ENCODE assay signal across 25 cellular contexts in the genomic region with DNA sequence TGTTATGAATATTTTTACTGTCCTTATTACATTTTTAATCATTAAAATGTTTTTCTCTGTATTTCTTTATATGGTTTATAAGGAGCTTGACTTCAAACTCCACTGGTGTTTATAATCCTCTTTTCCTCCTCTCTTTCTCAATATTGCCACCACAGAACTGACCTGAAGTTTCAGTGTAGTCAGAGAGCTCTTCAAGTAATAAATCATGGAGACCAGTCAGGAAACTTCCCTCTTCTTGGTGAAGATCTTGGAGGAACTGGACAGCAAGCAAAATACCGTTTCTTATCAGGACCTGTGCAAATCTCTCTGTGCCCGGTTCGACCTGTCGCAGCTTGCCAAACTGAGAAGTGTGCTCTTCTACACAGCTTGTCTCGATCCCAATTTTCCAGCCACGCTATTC.
"Had no signal": no experiment of that assay in that cellular context is flagged by ENCODE, and none has a peak within 500 bp of the region (broad histone marks: within the 10 kb centered on the region; RNA-seq: fewer than 3 reads in every experiment).

No MANE protein-coding gene starts in this region.

- H3K27ac ChIP-seq: neutrophil, parathyroid adenoma, psoas muscle, right lobe of liver, sigmoid colon, stomach, thoracic aorta, thyroid gland, tibial nerve, upper lobe of left lung, vagina had no signal

- H3K4me3 ChIP-seq: psoas muscle, right lobe of liver, sigmoid colon, stomach, thoracic aorta, thyroid gland, tibial nerve, upper lobe of left lung, vagina had no signal

- H3K4me1 ChIP-seq: parathyroid adenoma, psoas muscle, right lobe of liver, sigmoid colon, stomach, thyroid gland, tibial nerve, upper lobe of left lung, vagina had no signal

- H3K9me3 ChIP-seq: neutrophil, psoas muscle, right lobe of liver, sigmoid colon, stomach, thoracic aorta, thyroid gland, tibial nerve, upper lobe of left lung, vagina had no signal

- ATAC-seq: natural killer cell treated with Interleukin-12 subunit alpha and Interleukin-12 subunit beta and Interleukin-15 and Interleukin-18, amount 100 ng/mL, for 72 hours; psoas muscle; right cardiac atrium; right lobe of liver; stimulated activated effector memory CD8-positive, alpha-beta T cell treated with anti-CD3 and anti-CD28 coated beads, Interleukin-12 subunit alpha, Interleukin-12 subunit beta, amount 100 ng/mL, for 72 hours; stimulated activated naive B cell treated with anti-CD40 and anti-IgM and Interleukin-4, amounts not matched to agents 10 μg/mL and 1 μg/mL and 100 μg/mL, for 72 hours had no signal

- FAIRE-seq: small intestine had no signal

- H3K36me3 ChIP-seq: neutrophil, right lobe of liver, sigmoid colon, stomach, thoracic aorta, thyroid gland, tibial nerve, upper lobe of left lung, vagina had no signal

- H3K9ac ChIP-seq: parathyroid adenoma had no signal

- H3K79me2 ChIP-seq: parathyroid adenoma had no signal

- DNase-seq: nephron progenitor cell; nucleus accumbens; posterior cingulate gyrus; psoas muscle; right cardiac atrium; right lobe of liver; sigmoid colon; small intestine; stimulated activated CD4-positive, alpha-beta T cell treated with anti-CD3 and anti-CD28 coated beads, Interleukin-15, amount 100 ng/mL, for 24 hours; stimulated activated CD4-positive, alpha-beta T cell treated with anti-CD3 and anti-CD28 coated beads, Interleukin-2, amount 100 ng/mL, for 24 hours; stimulated activated CD4-positive, alpha-beta T cell treated with anti-CD3 and anti-CD28 coated beads, Interleukin-2, amount 100 ng/mL, for 48 hours; stimulated activated CD4-positive, alpha-beta T cell treated with anti-CD3 and anti-CD28 coated beads, Interleukin-4, amount 100 ng/mL, for 24 hours; stimulated activated naive B cell treated with anti-CD40 and anti-IgM and Interleukin-4, amounts not matched to agents 10 μg/mL and 1 μg/mL and 100 μg/mL, for 72 hours; stimulated activated naive CD4-positive, alpha-beta T cell treated with Interleukin-2 at 50 U/mL for 16 hours; stomach; thyroid gland; trophoblast cell; upper lobe of left lung had no signal

- H3K27me3 ChIP-seq: right lobe of liver, thyroid gland, tibial nerve, upper lobe of left lung, vagina had no signal

- H2AFZ ChIP-seq: parathyroid adenoma had no signal
